ENCODE assay signal across 3 cellular contexts in the genomic region with DNA sequence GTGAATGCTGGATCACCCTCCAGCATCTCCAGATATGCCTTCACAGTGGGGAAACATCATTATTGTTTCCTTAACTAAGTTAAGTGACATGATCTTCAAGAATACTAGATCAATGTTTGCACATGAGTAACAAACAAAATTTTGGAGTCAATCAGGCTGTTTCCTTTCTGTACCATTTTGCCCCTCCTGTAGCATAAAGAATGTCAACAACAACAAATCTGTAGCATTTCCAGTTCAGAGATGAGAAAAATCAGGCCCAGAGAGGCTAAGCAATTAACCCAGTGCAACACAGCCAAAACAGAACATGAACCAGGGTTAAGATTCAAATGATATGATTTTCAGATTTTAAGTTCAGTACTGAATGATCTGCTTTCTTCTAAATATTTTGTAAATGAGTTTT.
TF ChIP-seq lines count a peak whose summit lies in the region.

No MANE protein-coding gene starts in this region.

TF ChIP-seq in GM23338, 12 proteins besides CTCF, POLR2A, EP300 and RAD21:
- no peak for TF ChIP-seq ZNF331 (CRISPR knock-in tag; IDR thresholded peaks at IDR 0.05; ENCODE audit: low read depth)
TF ChIP-seq in GM23338: peak in this region for 0.

TF ChIP-seq in K562, 482 proteins besides CTCF, POLR2A, EP300 and RAD21:
- TF ChIP-seq, protein P1, sequence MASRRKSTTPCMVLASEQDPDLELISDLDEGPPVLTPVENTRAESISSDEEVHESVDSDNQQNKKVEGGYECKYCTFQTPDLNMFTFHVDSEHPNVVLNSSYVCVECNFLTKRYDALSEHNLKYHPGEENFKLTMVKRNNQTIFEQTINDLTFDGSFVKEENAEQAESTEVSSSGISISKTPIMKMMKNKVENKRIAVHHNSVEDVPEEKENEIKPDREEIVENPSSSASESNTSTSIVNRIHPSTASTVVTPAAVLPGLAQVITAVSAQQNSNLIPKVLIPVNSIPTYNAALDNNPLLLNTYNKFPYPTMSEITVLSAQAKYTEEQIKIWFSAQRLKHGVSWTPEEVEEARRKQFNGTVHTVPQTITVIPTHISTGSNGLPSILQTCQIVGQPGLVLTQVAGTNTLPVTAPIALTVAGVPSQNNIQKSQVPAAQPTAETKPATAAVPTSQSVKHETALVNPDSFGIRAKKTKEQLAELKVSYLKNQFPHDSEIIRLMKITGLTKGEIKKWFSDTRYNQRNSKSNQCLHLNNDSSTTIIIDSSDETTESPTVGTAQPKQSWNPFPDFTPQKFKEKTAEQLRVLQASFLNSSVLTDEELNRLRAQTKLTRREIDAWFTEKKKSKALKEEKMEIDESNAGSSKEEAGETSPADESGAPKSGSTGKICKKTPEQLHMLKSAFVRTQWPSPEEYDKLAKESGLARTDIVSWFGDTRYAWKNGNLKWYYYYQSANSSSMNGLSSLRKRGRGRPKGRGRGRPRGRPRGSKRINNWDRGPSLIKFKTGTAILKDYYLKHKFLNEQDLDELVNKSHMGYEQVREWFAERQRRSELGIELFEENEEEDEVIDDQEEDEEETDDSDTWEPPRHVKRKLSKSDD (conservative IDR thresholded peaks at IDR 0.05; ENCODE audit: low read length) = no peak
- TF ChIP-seq ZFP36 (IDR thresholded peaks at IDR 0.05; ENCODE audit: low read depth, low read length, partially characterized antibody) (peak; percentile 8), YY1 (IDR thresholded peaks at IDR 0.05; ENCODE audit: borderline replicate concordance in 1 of 3, control insufficient read depth in 1 of 3, extremely low read depth in 1 of 3, insufficient read depth in 3 of 3, insufficient read length in 1 of 3, insufficient replicate concordance in 2 of 3, low read depth in 1 of 3, low read length in 2 of 3) (no peak), RBM25 (IDR thresholded peaks at IDR 0.05; ENCODE audit: low read depth, low read length, severe bottlenecking) (peak; percentile 53)
- TF ChIP-seq, protein P2, sequence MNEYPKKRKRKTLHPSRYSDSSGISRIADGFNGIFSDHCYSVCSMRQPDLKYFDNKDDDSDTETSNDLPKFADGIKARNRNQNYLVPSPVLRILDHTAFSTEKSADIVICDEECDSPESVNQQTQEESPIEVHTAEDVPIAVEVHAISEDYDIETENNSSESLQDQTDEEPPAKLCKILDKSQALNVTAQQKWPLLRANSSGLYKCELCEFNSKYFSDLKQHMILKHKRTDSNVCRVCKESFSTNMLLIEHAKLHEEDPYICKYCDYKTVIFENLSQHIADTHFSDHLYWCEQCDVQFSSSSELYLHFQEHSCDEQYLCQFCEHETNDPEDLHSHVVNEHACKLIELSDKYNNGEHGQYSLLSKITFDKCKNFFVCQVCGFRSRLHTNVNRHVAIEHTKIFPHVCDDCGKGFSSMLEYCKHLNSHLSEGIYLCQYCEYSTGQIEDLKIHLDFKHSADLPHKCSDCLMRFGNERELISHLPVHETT (CRISPR knock-in tag; conservative IDR thresholded peaks at IDR 0.05 in 1 of 2, IDR thresholded peaks at IDR 0.05 in 1 of 2) = no peak

TF ChIP-seq in SK-N-SH, 30 proteins besides CTCF, POLR2A, EP300 and RAD21:
- TF ChIP-seq EZH2phosphoT487 (IDR thresholded peaks at IDR 0.05; ENCODE audit: borderline replicate concordance, low read depth) = no peak
- no peak for TF ChIP-seq NRF1 (IDR thresholded peaks at IDR 0.05; ENCODE audit: low read depth, low read length)
- TF ChIP-seq TCF12 (IDR thresholded peaks at IDR 0.05) = no peak
- no peak for TF ChIP-seq NFIC (IDR thresholded peaks at IDR 0.05; ENCODE audit: borderline replicate concordance)
- no peak for TF ChIP-seq JUND (IDR thresholded peaks at IDR 0.05)
- TF ChIP-seq, protein P3, sequence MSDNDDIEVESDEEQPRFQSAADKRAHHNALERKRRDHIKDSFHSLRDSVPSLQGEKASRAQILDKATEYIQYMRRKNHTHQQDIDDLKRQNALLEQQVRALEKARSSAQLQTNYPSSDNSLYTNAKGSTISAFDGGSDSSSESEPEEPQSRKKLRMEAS (IDR thresholded peaks at IDR 0.05; ENCODE audit: low read depth) = no peak
- TF ChIP-seq MXI1 (IDR thresholded peaks at IDR 0.05; ENCODE audit: low read depth, low read length) = no peak
